32 cellular contexts compared by ENCODE assay signal in the genomic region with DNA sequence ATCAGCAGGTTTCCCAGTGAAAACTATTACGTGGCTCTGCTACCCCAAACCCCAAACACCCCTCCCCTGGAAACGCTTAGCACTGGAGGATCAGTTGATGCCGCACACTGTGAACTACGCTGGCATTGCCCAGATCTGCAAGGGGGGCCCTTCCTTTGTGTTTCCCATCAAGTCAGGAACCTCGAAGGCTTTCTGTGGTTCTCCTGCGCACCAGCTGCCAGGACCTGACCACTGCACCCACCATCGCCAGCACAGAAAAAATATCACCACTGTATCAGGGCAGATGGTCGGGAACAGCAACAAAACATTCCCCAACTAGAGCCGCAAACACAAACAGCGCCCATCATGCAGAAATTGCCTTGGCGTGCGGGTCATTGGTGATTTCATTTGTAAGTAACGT.
"Had no signal": no experiment of that assay in that cellular context is flagged by ENCODE, and none has a peak within 500 bp of the region (broad histone marks: within the 10 kb centered on the region; RNA-seq: fewer than 3 reads in every experiment).

No MANE protein-coding gene starts in this region.

- H3K9me3 ChIP-seq: MG63 had no signal

- DNase-seq: Karpas-422, Kasumi-1, MG63, MM.1S, MV-4-11, NCI-H1048, NCI-H1092, NCI-H1092 treated with DMSO at 0.1 percent for 48 hours, NCI-H1105, NCI-H1105 treated with DMSO at 0.1 percent for 48 hours, NCI-H1417 treated with DMSO at 0.1 percent for 48 hours, NCI-H1436, NCI-H146, NCI-H1694, NCI-H1694 treated with DMSO at 0.1 percent for 48 hours, NCI-H187, NCI-H1930, NCI-H2029, NCI-H2029 treated with DMSO at 0.1 percent for 48 hours, NCI-H2081, NCI-H2081 treated with DMSO at 0.1 percent for 48 hours, NCI-H2107, NCI-H2171, NCI-H2171 treated with DMSO at 0.1 percent for 48 hours, NCI-H2227 treated with DMSO at 0.1 percent for 48 hours, NCI-H226, NCI-H345, NCI-H446, NCI-H446 treated with DMSO at 0.1 percent for 48 hours, NCI-H510A, NCI-H510A treated with DMSO at 0.1 percent for 48 hours, NCI-H524 had no signal

- H3K4me3 ChIP-seq: MG63 had no signal

- H3K36me3 ChIP-seq: MG63 had no signal
